In genomic region chr2:55923978-55924325, GRCh38 we compare ENCODE assay signal across 12 cellular contexts. TPM values are rescaled to one million over a fixed set of nuclear protein-coding genes. Genes with fewer than 3 reads are reported as not detected.
A peak's percentile ranks its signal among the peaks of the same experiment; 100 is the strongest.
DNase-seq lines count a peak whose midpoint lies in the region; TF ChIP-seq lines count a peak whose summit lies in the region.
"Had no signal": no experiment of that assay in that cellular context is flagged by ENCODE, and none has a peak within 500 bp of the region (broad histone marks: within the 10 kb centered on the region; RNA-seq: fewer than 3 reads in every experiment).

No MANE protein-coding gene starts in this region.

- H2BK12ac ChIP-seq in neuronal stem cell (ENCODE audit: low read length) = no peak overlapping the region

- H4K91ac ChIP-seq in neuronal stem cell (ENCODE audit: low read depth, low read length, poor library complexity) = no peak overlapping the region

- H3K36me3 ChIP-seq in neuronal stem cell (replicated peaks in 1 of 2; ENCODE audit: control insufficient read depth in 2 of 2, insufficient read depth in 2 of 2, low read length in 2 of 2) = no peaks in the 10 kb centered on the region

- peak overlapping the region; percentile 86 for H3K4me3 ChIP-seq in AG04450 (ENCODE audit: low read depth, low read length)
- H3K4me3 ChIP-seq in WI38 (ENCODE audit: low read depth, low read length) = peak overlapping the region; percentile 94
- H3K4me3 ChIP-seq in neuronal stem cell (ENCODE audit: low read length in 2 of 2) = peak overlapping the region in 1 of 2 donors; percentile 87
- H3K4me3 ChIP-seq: BLaER1 treated with 17β-estradiol and CSF1 and Interleukin-3, amounts not matched to agents 10 nM and 100 nM had no signal

- H4K8ac ChIP-seq in neuronal stem cell (ENCODE audit: low read depth, low read length) = no peak overlapping the region

- H3K27ac ChIP-seq in AG04450 (ENCODE audit: low read depth, low read length) (no peak overlapping the region), neuronal stem cell (replicated peaks; ENCODE audit: low read length) (no peak overlapping the region)
- H3K27ac ChIP-seq: BLaER1 treated with 17β-estradiol and CSF1 and Interleukin-3, amounts not matched to agents 10 nM and 100 nM had no signal

- H2BK120ac ChIP-seq in neuronal stem cell (ENCODE audit: low read depth, low read length) = no peak overlapping the region

- peak overlapping the region; percentile 81 for H2AFZ ChIP-seq in neuronal stem cell (ENCODE audit: low read length)

- no peak overlapping the region for H3K4ac ChIP-seq in neuronal stem cell (ENCODE audit: low read length)

- H3K4me1 ChIP-seq in neuronal stem cell (ENCODE audit: control insufficient read depth in 2 of 2, insufficient read depth in 1 of 2, low read depth in 1 of 2, low read length in 2 of 2) = no peaks in the 10 kb centered on the region
- H3K4me1 ChIP-seq: BLaER1 treated with 17β-estradiol and CSF1 and Interleukin-3, amounts not matched to agents 10 nM and 100 nM had no signal

- POLR2A ChIA-PET in AG04450 (lab: Yijun Ruan, JAX) = interaction anchor here (0.7 to 1.1 kb wide), 3 partner anchors 24 to 81 kb away, joined by 3 to 4 read pairs (median 4); no protein-coding TSS in a partner anchor

- H3K9ac ChIP-seq in neuronal stem cell (ENCODE audit: low read depth, low read length, poor library complexity) = no peak overlapping the region
- H3K9ac ChIP-seq: BLaER1 treated with 17β-estradiol and CSF1 and Interleukin-3, amounts not matched to agents 10 nM and 100 nM had no signal

- peak overlapping the region; percentile 86 for H3K4me2 ChIP-seq in neuronal stem cell (ENCODE audit: insufficient read depth, low read length, poor library complexity, severe bottlenecking)
- H3K4me2 ChIP-seq: BLaER1 treated with 17β-estradiol and CSF1 and Interleukin-3, amounts not matched to agents 10 nM and 100 nM had no signal

- no peak overlapping the region for H3K14ac ChIP-seq in neuronal stem cell (ENCODE audit: low read length)

- WGBS in neuronal stem cell (ENCODE audit: extremely low coverage in 2 of 2, insufficient read length in 2 of 2, insufficient replicate concordance in 1 of 2), 2 donors = no CpG with 5 or more reads among the region's 9 CpGs

- H3K23ac ChIP-seq in neuronal stem cell (ENCODE audit: low read depth, low read length, poor library complexity) = no peak overlapping the region

- no peak overlapping the region for H2BK15ac ChIP-seq in neuronal stem cell (ENCODE audit: low read length)

- TF ChIP-seq CTCF in AG04450 (IDR thresholded peaks at IDR 0.05; ENCODE audit: low read depth, low read length) = no peak
- no peak for TF ChIP-seq CTCF in WI38 (IDR thresholded peaks at IDR 0.05; ENCODE audit: low read depth, low read length)

- peak overlapping the region; percentile 92 for H3K18ac ChIP-seq in neuronal stem cell (ENCODE audit: low read length)

- no peak overlapping the region for H2BK5ac ChIP-seq in neuronal stem cell (ENCODE audit: low read length)

- H2AK5ac ChIP-seq in neuronal stem cell (ENCODE audit: low read depth, low read length) = no peak overlapping the region

- no peaks in the 10 kb centered on the region for H3K9me3 ChIP-seq in AG04450 (ENCODE audit: control insufficient read depth, insufficient read depth, low read length)
- no peaks in the 10 kb centered on the region for H3K9me3 ChIP-seq in neuronal stem cell (replicated peaks in 1 of 2; ENCODE audit: control insufficient read depth in 2 of 2, insufficient read depth in 1 of 2, low read depth in 1 of 2, low read length in 2 of 2)

- CTCF ChIA-PET in AG04450 (lab: Charles Lee) = interaction anchor here (0.7 to 1.2 kb wide), 3 partner anchors 37 to 155 kb away, joined by 3 to 4 read pairs (median 3); no protein-coding TSS in a partner anchor

- no peaks in the 10 kb centered on the region for H3K79me1 ChIP-seq in neuronal stem cell (ENCODE audit: low read depth, low read length)

- H3K27me3 ChIP-seq in AG04450 (ENCODE audit: control insufficient read depth, insufficient read depth, low read length) (no peaks in the 10 kb centered on the region), neuronal stem cell (ENCODE audit: control insufficient read depth in 3 of 3, insufficient read depth in 3 of 3, low read depth in 1 of 3, low read length in 3 of 3) (peaks cover 0 to 46% (median 0%) of the 10 kb centered on the region in 3 experiments)
- H3K27me3 ChIP-seq: BLaER1 treated with 17β-estradiol and CSF1 and Interleukin-3, amounts not matched to agents 10 nM and 100 nM had no signal

- DNase-seq in AG04450 (ENCODE audit: low read depth, low spot score) (no peak), globus pallidus (ENCODE audit: low spot score) (peak; percentile 38), neuronal stem cell (ENCODE audit: low spot score) (no peak), HCEC 1CT (no peak), foreskin melanocyte (no peak), DMS 273 (lab: John Stamatoyannopoulos, UW; ENCODE audit: unreplicated experiment) (no peak), SIG-M5 treated with dmso at 0.1 percent for 504 hours (lab: John Stamatoyannopoulos, UW; ENCODE audit: unreplicated experiment) (no peak)
- DNase-seq: activated CD8-positive, alpha-beta memory T cell treated with anti-CD3 and anti-CD28 coated beads for 24 hours; naive thymus-derived CD4-positive, alpha-beta T cell; OCI-M1 had no signal

RNA-seq across cellular contexts. Expression of gene EFEMP1, which starts 0.4 kb away (rescaled TPM):
- polyA plus RNA-seq in AG04450 (2011; rRNA removed) = 376 and 423 TPM in 2 replicates
- 263 and 274 TPM in 2 replicates for polyA minus RNA-seq in AG04450 (2011; rRNA and poly(A)+ RNA removed)
- 60.3 TPM for polyA plus RNA-seq in neuronal stem cell (2013, experiment 1 of 2)
- polyA plus RNA-seq in neuronal stem cell (2013, experiment 2 of 2) = 63.1 TPM
- polyA plus RNA-seq: naive thymus-derived CD4-positive, alpha-beta T cell had no signal
